14 cellular contexts compared by ENCODE assay signal in genomic region chr9:97562542-97562941, GRCh38.
"Had no signal": no experiment of that assay in that cellular context is flagged by ENCODE, and none has a peak within 500 bp of the region (broad histone marks: within the 10 kb centered on the region; RNA-seq: fewer than 3 reads in every experiment).

No MANE protein-coding gene starts in this region.

- H3K9me3 Mint-ChIP-seq: activated CD4-positive, alpha-beta memory T cell treated with anti-CD3 and anti-CD28 coated beads, Interleukin-2, amount 10 ng/mL, durations not matched to agents 7 days and 5 days; activated naive CD4-positive, alpha-beta T cell treated with anti-CD3 and anti-CD28 coated beads, Interleukin-2, amount 50 U/mL, for 24 hours; activated T-helper 17 cell treated with anti-CD3 and anti-CD28 coated beads, Interleukin-2, amount 50 U/mL, for 72 hours; naive thymus-derived CD4-positive, alpha-beta T cell had no signal

- H3K9me3 ChIP-seq: prostate gland, SK-N-SH had no signal

- H3K36me3 Mint-ChIP-seq: activated naive CD4-positive, alpha-beta T cell treated with anti-CD3 and anti-CD28 coated beads, Interleukin-2, amount 50 U/mL, for 24 hours; naive thymus-derived CD4-positive, alpha-beta T cell had no signal

- H3K4me3 ChIP-seq: prostate gland had no signal

- H3K9ac ChIP-seq: SK-N-SH had no signal

- H3K36me3 ChIP-seq: prostate gland, WERI-Rb-1 had no signal

- DNase-seq: activated CD4-positive, alpha-beta memory T cell treated with anti-CD3 and anti-CD28 coated beads, Interleukin-2, amount 10 ng/mL, durations not matched to agents 7 days and 5 days; activated CD4-positive, alpha-beta T cell treated with anti-CD3 and anti-CD28 coated beads for 36 hours; amygdala; naive thymus-derived CD4-positive, alpha-beta T cell; SK-N-SH; stimulated activated CD4-positive, alpha-beta T cell treated with anti-CD3 and anti-CD28 coated beads, Interleukin-2, amount 100 ng/mL, for 48 hours; stimulated activated CD8-positive, alpha-beta memory T cell treated with anti-CD3 and anti-CD28 coated beads, Interleukin-4, amount 100 ng/mL, for 48 hours; stimulated activated naive CD8-positive, alpha-beta T cell treated with anti-CD3 and anti-CD28 coated beads, Interleukin-15, Interleukin-2, amounts not matched to agents 100 U/mL and 50 U/mL, for 24 hours; T-helper 1 cell; WERI-Rb-1 had no signal

- ATAC-seq: activated CD4-positive, alpha-beta T cell treated with anti-CD3 and anti-CD28 coated beads for 36 hours; activated T-helper 17 cell treated with anti-CD3 and anti-CD28 coated beads, Interleukin-2, amount 50 U/mL, for 72 hours; Right ventricle myocardium inferior; stimulated activated naive CD8-positive, alpha-beta T cell treated with anti-CD3 and anti-CD28 coated beads, Interleukin-15, Interleukin-2, amounts not matched to agents 100 U/mL and 50 U/mL, for 24 hours had no signal

- H3K27ac Mint-ChIP-seq: activated CD4-positive, alpha-beta memory T cell treated with anti-CD3 and anti-CD28 coated beads, Interleukin-2, amount 10 ng/mL, durations not matched to agents 7 days and 5 days; activated CD4-positive, alpha-beta T cell treated with anti-CD3 and anti-CD28 coated beads for 36 hours; activated naive CD4-positive, alpha-beta T cell treated with anti-CD3 and anti-CD28 coated beads, Interleukin-2, amount 50 U/mL, for 24 hours; activated T-helper 17 cell treated with anti-CD3 and anti-CD28 coated beads, Interleukin-2, amount 50 U/mL, for 72 hours; naive thymus-derived CD4-positive, alpha-beta T cell had no signal

- H3K4me3 Mint-ChIP-seq: activated CD4-positive, alpha-beta memory T cell treated with anti-CD3 and anti-CD28 coated beads, Interleukin-2, amount 10 ng/mL, durations not matched to agents 7 days and 5 days; activated CD4-positive, alpha-beta T cell treated with anti-CD3 and anti-CD28 coated beads for 36 hours; activated naive CD4-positive, alpha-beta T cell treated with anti-CD3 and anti-CD28 coated beads, Interleukin-2, amount 50 U/mL, for 24 hours; activated T-helper 17 cell treated with anti-CD3 and anti-CD28 coated beads, Interleukin-2, amount 50 U/mL, for 72 hours; naive thymus-derived CD4-positive, alpha-beta T cell had no signal

- H3K27ac ChIP-seq: prostate gland, WERI-Rb-1 had no signal
